Comparison of ENCODE assay signal across 15 cellular contexts in the genomic region with DNA sequence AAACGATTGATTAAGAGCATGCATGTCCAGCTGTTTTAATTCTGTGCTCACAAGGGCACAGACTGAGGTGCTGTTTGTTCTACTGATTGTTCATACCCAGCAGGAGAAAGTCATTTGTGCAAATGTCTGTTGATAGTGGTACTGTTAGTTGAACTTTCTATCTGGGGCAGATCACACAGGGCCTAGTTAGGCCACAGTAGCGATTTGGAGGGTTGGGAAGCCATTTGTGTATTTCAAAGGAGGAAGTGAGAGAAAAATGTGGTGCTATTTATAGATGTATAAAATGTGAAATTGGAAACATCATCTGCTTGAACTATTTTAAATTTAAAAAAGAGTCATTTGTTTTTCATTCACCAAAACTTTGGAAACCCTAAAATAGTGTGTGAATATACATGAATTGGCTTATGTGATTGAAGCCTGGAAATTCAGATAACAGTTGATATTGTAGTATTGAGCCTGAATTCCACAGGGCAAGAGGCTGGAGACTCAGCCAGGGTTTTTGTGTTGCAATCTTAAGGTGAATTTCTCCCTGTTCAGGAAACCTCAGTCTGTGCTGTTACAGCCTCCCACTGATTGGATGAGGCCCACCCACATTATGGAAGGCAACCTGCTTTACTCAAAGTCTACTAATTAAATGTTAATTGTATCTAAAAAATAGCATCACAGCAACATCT.
DNase-seq lines count a peak whose midpoint lies in the region; ATAC-seq and TF ChIP-seq lines count a peak whose summit lies in the region.
"Had no signal": no experiment of that assay in that cellular context is flagged by ENCODE, and none has a peak within 500 bp of the region (broad histone marks: within the 10 kb centered on the region; RNA-seq: fewer than 3 reads in every experiment).

No MANE protein-coding gene starts in this region.

- H3K9ac ChIP-seq in Karpas-422 (ENCODE audit: low read length): no peak overlapping the region

- no peaks in the 10 kb centered on the region for H3K79me2 ChIP-seq in Karpas-422 (ENCODE audit: low read length)
- H3K79me2 ChIP-seq in GM23338 (replicated peaks; ENCODE audit: insufficient read depth): no peaks in the 10 kb centered on the region

- in situ Hi-C loops in transverse colon (cut with MboI; ENCODE audit: low pct_ligation_motif_present in 1 of 4, low pct_unique_long_range_greater_than_20kb in 1 of 4, low sequenced_read_pairs in 3 of 4): no loop called here

- no peak for TF ChIP-seq EP300 in transverse colon (IDR thresholded peaks at IDR 0.05; ENCODE audit: low read depth)

- peaks cover 22% of the 10 kb centered on the region for H3K4me1 ChIP-seq in Karpas-422 (ENCODE audit: low read length)
- peaks cover 0 to 9% (median 0%) of the 10 kb centered on the region in 4 donors for H3K4me1 ChIP-seq in transverse colon
- no peaks in the 10 kb centered on the region for H3K4me1 ChIP-seq in GM23338 (ENCODE audit: insufficient read depth)
- H3K4me1 ChIP-seq: pancreas had no signal

- H3K4me2 ChIP-seq in Karpas-422 (ENCODE audit: low read depth, low read length, poor library complexity, severe bottlenecking): peak overlapping the region; percentile 21
- no peak overlapping the region for H3K4me2 ChIP-seq in GM23338

- no peak overlapping the region for H3K4me3 ChIP-seq in GM12865 (ENCODE audit: low read depth, low read length)
- H3K4me3 ChIP-seq in Karpas-422 (ENCODE audit: low read length): no peak overlapping the region
- H3K4me3 ChIP-seq in transverse colon: no peak overlapping the region
- H3K4me3 ChIP-seq in GM23338: no peak overlapping the region
- H3K4me3 ChIP-seq: pancreas had no signal

- TF ChIP-seq CTCF in GM12865 (IDR thresholded peaks at IDR 0.05; ENCODE audit: insufficient read depth, low read depth, low read length, missing control alignments) (no peak), transverse colon (IDR thresholded peaks at IDR 0.05) (no peak), omental fat pad (IDR thresholded peaks at IDR 0.05) (no peak), GM23338 (conservative IDR thresholded peaks at IDR 0.05; ENCODE audit: low read depth in 2 of 2) (no peak)

- no peak for TF ChIP-seq POLR2A in transverse colon (IDR thresholded peaks at IDR 0.05)

- no peak overlapping the region for H3K4me3 Mint-ChIP-seq in GM23338
- H3K4me3 Mint-ChIP-seq: activated CD8-positive, alpha-beta T cell treated with anti-CD3 and anti-CD28 coated beads, Interleukin-2, amount 10 ng/mL, durations not matched to agents 7 days and 5 days; activated naive CD8-positive, alpha-beta T cell had no signal

- no peak overlapping the region for H3K27ac Mint-ChIP-seq in GM23338
- H3K27ac Mint-ChIP-seq: activated CD8-positive, alpha-beta T cell treated with anti-CD3 and anti-CD28 coated beads, Interleukin-2, amount 10 ng/mL, durations not matched to agents 7 days and 5 days; activated naive CD8-positive, alpha-beta T cell had no signal

- peaks cover 5% of the 10 kb centered on the region; the same call in 2 of the 3 replicates for H3K9me3 Mint-ChIP-seq in GM23338

- H3K27me3 ChIP-seq in Karpas-422 (ENCODE audit: low read length) (no peaks in the 10 kb centered on the region; the same call in 1 of the 2 replicates), transverse colon (no peaks in the 10 kb centered on the region), GM23338 (ENCODE audit: insufficient read depth) (no peaks in the 10 kb centered on the region)

- no peaks in the 10 kb centered on the region for H4K20me1 ChIP-seq in Karpas-422 (ENCODE audit: insufficient read depth, low read depth, low read length)
- no peaks in the 10 kb centered on the region for H4K20me1 ChIP-seq in GM23338 (replicated peaks; ENCODE audit: insufficient read depth)

- H3K36me3 Mint-ChIP-seq in GM23338 (ENCODE audit: low read depth): no peaks in the 10 kb centered on the region
- H3K36me3 Mint-ChIP-seq: activated naive CD8-positive, alpha-beta T cell had no signal

- H3K9me2 ChIP-seq in Karpas-422 (replicated peaks; ENCODE audit: insufficient read depth, low read length): no peaks in the 10 kb centered on the region
- H3K9me2 ChIP-seq in GM23338 (ENCODE audit: insufficient read depth): 0 out of 2 replicates have a peak, but pooled peaks cover 2% of the 10 kb centered on the region

- H3K27me3 Mint-ChIP-seq in GM23338 (ENCODE audit: insufficient read depth, low read depth, poor library complexity): no peaks in the 10 kb centered on the region

- H3K27ac ChIP-seq in Karpas-422 (ENCODE audit: low read length) (no peak overlapping the region), epithelial cell of prostate (peak overlapping the region; percentile 61), transverse colon (no peak overlapping the region), GM23338 (ENCODE audit: low read depth) (no peak overlapping the region)
- H3K27ac ChIP-seq: C4-2B, pancreas had no signal

- H3K9me3 ChIP-seq in Karpas-422 (ENCODE audit: low read length) (no peaks in the 10 kb centered on the region), transverse colon (no peaks in the 10 kb centered on the region)
- H3K9me3 ChIP-seq: pancreas had no signal

- no peaks in the 10 kb centered on the region for H3K36me3 ChIP-seq in Karpas-422 (ENCODE audit: insufficient read depth, low read length)
- H3K36me3 ChIP-seq in transverse colon: no peaks in the 10 kb centered on the region
- H3K36me3 ChIP-seq in GM23338 (ENCODE audit: insufficient read depth): no peaks in the 10 kb centered on the region
- H3K36me3 ChIP-seq: pancreas had no signal

- WGBS in transverse colon (ENCODE audit: low coverage in 1 of 2), 2 donors: 50 to 70% methylated on average over 1 to 2 of the region's 2 CpGs

- H3F3A ChIP-seq in GM23338 (replicated peaks; ENCODE audit: low read depth): no peaks in the 10 kb centered on the region

- H3K4me1 Mint-ChIP-seq in GM23338: no peaks in the 10 kb centered on the region

- ATAC-seq in GM21526 (IDR thresholded peaks at IDR 0.05; ENCODE audit: low FRiP score, unreplicated experiment) (peak; percentile 56), omental fat pad (ENCODE audit: low FRiP score) (no peak), GM23338 (no peak)
- ATAC-seq: activated CD8-positive, alpha-beta T cell treated with anti-CD3 and anti-CD28 coated beads, Interleukin-2, amount 10 ng/mL, durations not matched to agents 7 days and 5 days; pancreas had no signal

- intact Hi-C loops in transverse colon (cut with DNase I; ENCODE audit: low total_unique reads): no loop called here

- H2AFZ ChIP-seq in Karpas-422 (ENCODE audit: low read length) (no peak overlapping the region), GM23338 (no peak overlapping the region)

- DNase-seq in GM12865 (ENCODE audit: low read depth): peak; percentile 13
- peak; percentile 67 for DNase-seq in Karpas-422
- no peak for DNase-seq in epithelial cell of prostate (ENCODE audit: low read depth, low spot score)
- no peak for DNase-seq in transverse colon
- DNase-seq in dermis blood vessel endothelial cell: no peak
- no peak for DNase-seq in omental fat pad (ENCODE audit: low spot score)
- no peak for DNase-seq in GM23338 (ENCODE audit: low spot score)
- DNase-seq: activated CD8-positive, alpha-beta T cell treated with anti-CD3 and anti-CD28 coated beads, Interleukin-2, amount 10 ng/mL, durations not matched to agents 7 days and 5 days; NCI-H446 treated with DMSO at 0.1 percent for 48 hours; pancreas; stimulated activated CD4-positive, alpha-beta T cell treated with anti-CD3 and anti-CD28 coated beads, Interleukin-4, amount 100 ng/mL, for 24 hours; SW 1271 had no signal

TF ChIP-seq in GM23338, 12 proteins besides CTCF, POLR2A, EP300 and RAD21 (continues in another document):
- TF ChIP-seq STAT1 (IDR thresholded peaks at IDR 0.05; ENCODE audit: unreplicated experiment) (no peak), JUNB (IDR thresholded peaks at IDR 0.05; ENCODE audit: unreplicated experiment) (no peak), POLR2AphosphoS5 (IDR thresholded peaks at IDR 0.05; ENCODE audit: low read depth) (no peak), EZH2phosphoT487 (IDR thresholded peaks at IDR 0.05; ENCODE audit: unreplicated experiment) (no peak), EZH2 (IDR thresholded peaks at IDR 0.05; ENCODE audit: low read depth, unreplicated experiment) (no peak), ETS1 (IDR thresholded peaks at IDR 0.05) (no peak), CREB1 (CRISPR knock-in tag; IDR thresholded peaks at IDR 0.05; ENCODE audit: low read depth) (no peak)
- TF ChIP-seq, protein P1, sequence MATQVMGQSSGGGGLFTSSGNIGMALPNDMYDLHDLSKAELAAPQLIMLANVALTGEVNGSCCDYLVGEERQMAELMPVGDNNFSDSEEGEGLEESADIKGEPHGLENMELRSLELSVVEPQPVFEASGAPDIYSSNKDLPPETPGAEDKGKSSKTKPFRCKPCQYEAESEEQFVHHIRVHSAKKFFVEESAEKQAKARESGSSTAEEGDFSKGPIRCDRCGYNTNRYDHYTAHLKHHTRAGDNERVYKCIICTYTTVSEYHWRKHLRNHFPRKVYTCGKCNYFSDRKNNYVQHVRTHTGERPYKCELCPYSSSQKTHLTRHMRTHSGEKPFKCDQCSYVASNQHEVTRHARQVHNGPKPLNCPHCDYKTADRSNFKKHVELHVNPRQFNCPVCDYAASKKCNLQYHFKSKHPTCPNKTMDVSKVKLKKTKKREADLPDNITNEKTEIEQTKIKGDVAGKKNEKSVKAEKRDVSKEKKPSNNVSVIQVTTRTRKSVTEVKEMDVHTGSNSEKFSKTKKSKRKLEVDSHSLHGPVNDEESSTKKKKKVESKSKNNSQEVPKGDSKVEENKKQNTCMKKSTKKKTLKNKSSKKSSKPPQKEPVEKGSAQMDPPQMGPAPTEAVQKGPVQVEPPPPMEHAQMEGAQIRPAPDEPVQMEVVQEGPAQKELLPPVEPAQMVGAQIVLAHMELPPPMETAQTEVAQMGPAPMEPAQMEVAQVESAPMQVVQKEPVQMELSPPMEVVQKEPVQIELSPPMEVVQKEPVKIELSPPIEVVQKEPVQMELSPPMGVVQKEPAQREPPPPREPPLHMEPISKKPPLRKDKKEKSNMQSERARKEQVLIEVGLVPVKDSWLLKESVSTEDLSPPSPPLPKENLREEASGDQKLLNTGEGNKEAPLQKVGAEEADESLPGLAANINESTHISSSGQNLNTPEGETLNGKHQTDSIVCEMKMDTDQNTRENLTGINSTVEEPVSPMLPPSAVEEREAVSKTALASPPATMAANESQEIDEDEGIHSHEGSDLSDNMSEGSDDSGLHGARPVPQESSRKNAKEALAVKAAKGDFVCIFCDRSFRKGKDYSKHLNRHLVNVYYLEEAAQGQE (IDR thresholded peaks at IDR 0.05; ENCODE audit: unreplicated experiment): no peak

Comparison
In these comparisons a context has a peak if more than half of its experiments do, and no peak if none do; other contexts are left out.
1. DNase-seq: peak in GM12865 (single experiment) and Karpas-422 (single experiment); none in epithelial cell of prostate (single experiment), transverse colon (single experiment), dermis blood vessel endothelial cell (single experiment), omental fat pad (single experiment) and GM23338 (single experiment).